In genomic region chr11:33329705-33330329, GRCh38 we compare ENCODE assay signal across 9 cellular contexts. TPM values are rescaled to one million over a fixed set of nuclear protein-coding genes. Genes with fewer than 3 reads are reported as not detected.
DNase-seq lines count a peak whose midpoint lies in the region; ATAC-seq and TF ChIP-seq lines count a peak whose summit lies in the region.
"Had no signal": no experiment of that assay in that cellular context is flagged by ENCODE, and none has a peak within 500 bp of the region (broad histone marks: within the 10 kb centered on the region; RNA-seq: fewer than 3 reads in every experiment).

No MANE protein-coding gene starts in this region.

- peaks cover 0 to 28% (median 0%) of the 10 kb centered on the region in 3 donors for H3K36me3 ChIP-seq in esophagus squamous epithelium

- no peaks in the 10 kb centered on the region for H3K27me3 ChIP-seq in esophagus squamous epithelium
- H3K27me3 ChIP-seq: BLaER1 had no signal

- no peak overlapping the region for H3K27ac Mint-ChIP-seq in activated CD4-positive, alpha-beta T cell treated with anti-CD3 and anti-CD28 coated beads, Interleukin-2, amount 10 ng/mL, durations not matched to agents 7 days and 5 days
- no peak overlapping the region for H3K27ac Mint-ChIP-seq in natural killer cell treated with Interleukin-12 subunit alpha and Interleukin-12 subunit beta and Interleukin-15 and Interleukin-18, amount 100 ng/mL, for 72 hours

- POLR2A ChIA-PET in activated CD4-positive, alpha-beta T cell treated with anti-CD3 and anti-CD28 coated beads, Interleukin-2, amount 10 ng/mL, durations not matched to agents 7 days and 5 days (lab: Charles Lee): no interaction called here

- TF ChIP-seq CTCF in esophagus squamous epithelium (IDR thresholded peaks at IDR 0.05): peak in 5 of 6 experiments; percentile 47 to 77 (median 60)

- no peaks in the 10 kb centered on the region for H3K9me3 Mint-ChIP-seq in activated CD4-positive, alpha-beta T cell treated with anti-CD3 and anti-CD28 coated beads, Interleukin-2, amount 10 ng/mL, durations not matched to agents 7 days and 5 days
- no peaks in the 10 kb centered on the region for H3K9me3 Mint-ChIP-seq in natural killer cell treated with Interleukin-12 subunit alpha and Interleukin-12 subunit beta and Interleukin-15 and Interleukin-18, amount 100 ng/mL, for 72 hours

- H3K4me3 ChIP-seq in esophagus squamous epithelium: no peak overlapping the region
- H3K4me3 ChIP-seq: BLaER1 had no signal

- no peaks in the 10 kb centered on the region for H3K9me3 ChIP-seq in esophagus squamous epithelium
- H3K9me3 ChIP-seq: BLaER1 had no signal

- CTCF ChIA-PET in activated CD4-positive, alpha-beta T cell treated with anti-CD3 and anti-CD28 coated beads, Interleukin-2, amount 10 ng/mL, durations not matched to agents 7 days and 5 days (lab: Charles Lee): interaction anchor here (1.2 kb wide), 1 partner anchor 12 kb away, joined by 3 read pairs; no protein-coding TSS in a partner anchor

- H3K27me3 Mint-ChIP-seq in activated CD4-positive, alpha-beta T cell treated with anti-CD3 and anti-CD28 coated beads, Interleukin-2, amount 10 ng/mL, durations not matched to agents 7 days and 5 days: no peaks in the 10 kb centered on the region
- no peaks in the 10 kb centered on the region for H3K27me3 Mint-ChIP-seq in natural killer cell treated with Interleukin-12 subunit alpha and Interleukin-12 subunit beta and Interleukin-15 and Interleukin-18, amount 100 ng/mL, for 72 hours

- no peak overlapping the region for H3K4me3 Mint-ChIP-seq in activated CD4-positive, alpha-beta T cell treated with anti-CD3 and anti-CD28 coated beads, Interleukin-2, amount 10 ng/mL, durations not matched to agents 7 days and 5 days
- H3K4me3 Mint-ChIP-seq in natural killer cell treated with Interleukin-12 subunit alpha and Interleukin-12 subunit beta and Interleukin-15 and Interleukin-18, amount 100 ng/mL, for 72 hours: no peak overlapping the region

- H3K4me1 Mint-ChIP-seq in activated CD4-positive, alpha-beta T cell treated with anti-CD3 and anti-CD28 coated beads, Interleukin-2, amount 10 ng/mL, durations not matched to agents 7 days and 5 days: no peaks in the 10 kb centered on the region
- H3K4me1 Mint-ChIP-seq in natural killer cell treated with Interleukin-12 subunit alpha and Interleukin-12 subunit beta and Interleukin-15 and Interleukin-18, amount 100 ng/mL, for 72 hours (ENCODE audit: low read depth in 2 of 2): peaks cover 11% of the 10 kb centered on the region in 2 donors

- intact Hi-C loops in esophagus squamous epithelium (cut with DNase I): loop anchor here (5.0 kb wide), 1 partner anchor 168 kb away; the partner anchor contains the start of gene CSTF3

- WGBS in esophagus squamous epithelium, 2 donors: 11 to 15% methylated on average over 4 of the region's 4 CpGs

- TF ChIP-seq POLR2A in esophagus squamous epithelium (IDR thresholded peaks at IDR 0.05): no peak

- DNase-seq in NCI-H1417 (lab: John Stamatoyannopoulos, UW) (peak; percentile 36 to 79 (median 57)), NCI-H1417 treated with DMSO at 0.1 percent for 48 hours (lab: John Stamatoyannopoulos, UW) (no peak), NCI-H345 treated with DMSO at 0.1 percent for 48 hours (lab: John Stamatoyannopoulos, UW; ENCODE audit: unreplicated experiment) (peak; percentile 48), esophagus squamous epithelium (lab: John Stamatoyannopoulos, UW) (no peak), ureter (ENCODE audit: low spot score) (peak; percentile 48)
- peak; percentile 54 for DNase-seq in activated CD4-positive, alpha-beta T cell treated with anti-CD3 and anti-CD28 coated beads, Interleukin-2, amount 10 ng/mL, durations not matched to agents 7 days and 5 days
- DNase-seq in natural killer cell treated with Interleukin-12 subunit alpha and Interleukin-12 subunit beta and Interleukin-15 and Interleukin-18, amount 100 ng/mL, for 72 hours (ENCODE audit: low spot score): peak; percentile 63

- peak; percentile 58 for ATAC-seq in HG02870 (IDR thresholded peaks at IDR 0.05; ENCODE audit: unreplicated experiment)
- ATAC-seq in natural killer cell treated with Interleukin-12 subunit alpha and Interleukin-12 subunit beta and Interleukin-15 and Interleukin-18, amount 100 ng/mL, for 72 hours: peak in 1 of 2 donors; percentile 41

- H3K36me3 Mint-ChIP-seq in activated CD4-positive, alpha-beta T cell treated with anti-CD3 and anti-CD28 coated beads, Interleukin-2, amount 10 ng/mL, durations not matched to agents 7 days and 5 days (ENCODE audit: low read depth): peaks cover 9% of the 10 kb centered on the region
- H3K36me3 Mint-ChIP-seq in natural killer cell treated with Interleukin-12 subunit alpha and Interleukin-12 subunit beta and Interleukin-15 and Interleukin-18, amount 100 ng/mL, for 72 hours: no peaks in the 10 kb centered on the region

- H3K4me1 ChIP-seq in esophagus squamous epithelium: peaks cover 4 to 61% (median 6%) of the 10 kb centered on the region in 3 donors

- H3K27ac ChIP-seq in esophagus squamous epithelium: no peak overlapping the region
- H3K27ac ChIP-seq: BLaER1 had no signal

RNA-seq across cellular contexts. Expression of gene KIAA1549L, which starts 46.1 kb away (rescaled TPM):
- not detected for total RNA-seq in activated CD4-positive, alpha-beta T cell treated with anti-CD3 and anti-CD28 coated beads, Interleukin-2, amount 10 ng/mL, durations not matched to agents 7 days and 5 days
- total RNA-seq in esophagus squamous epithelium (1 to 10 TPM in 1 of 4 donors, under 1 TPM in 3; under 0.01 to 1.8 (median 0.63) TPM), ureter (10.1 TPM)
- total RNA-seq in natural killer cell treated with Interleukin-12 subunit alpha and Interleukin-12 subunit beta and Interleukin-15 and Interleukin-18, amount 100 ng/mL, for 72 hours: not detected

Comparison
In these comparisons a context has a peak if more than half of its experiments do, and no peak if none do; other contexts are left out.
1. DNase-seq: peak in NCI-H1417 (3 of 3), NCI-H345 treated with DMSO at 0.1 percent for 48 hours (single experiment), activated CD4-positive, alpha-beta T cell treated with anti-CD3 and anti-CD28 coated beads, Interleukin-2, amount 10 ng/mL, durations not matched to agents 7 days and 5 days (single experiment), natural killer cell treated with Interleukin-12 subunit alpha and Interleukin-12 subunit beta and Interleukin-15 and Interleukin-18, amount 100 ng/mL, for 72 hours (single experiment) and ureter (single experiment); none in NCI-H1417 treated with DMSO at 0.1 percent for 48 hours (single experiment) and esophagus squamous epithelium (single experiment).